ENCODE assay signal across 15 cellular contexts in the genomic region with DNA sequence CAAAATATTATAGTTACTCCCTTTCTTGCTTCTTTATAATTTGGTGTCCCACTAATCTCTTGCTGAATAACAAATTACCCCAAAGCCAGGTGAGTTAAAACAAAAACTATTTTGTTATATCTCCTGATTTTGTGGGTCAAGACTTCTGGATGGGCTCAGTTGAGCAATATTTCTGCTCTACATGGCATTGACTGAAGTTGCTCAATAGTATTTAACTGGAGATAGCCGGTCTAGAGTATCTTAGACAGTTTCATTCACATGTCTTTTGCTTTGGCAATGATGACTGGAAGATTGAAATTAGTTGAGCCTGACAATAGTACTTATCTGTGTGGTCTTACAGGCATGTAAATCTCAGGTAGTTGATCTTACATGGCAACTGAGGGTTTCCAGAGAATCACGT. TPM values are rescaled to one million over a fixed set of nuclear protein-coding genes. Genes with fewer than 3 reads are reported as not detected.
"Had no signal": no experiment of that assay in that cellular context is flagged by ENCODE, and none has a peak within 500 bp of the region (broad histone marks: within the 10 kb centered on the region; RNA-seq: fewer than 3 reads in every experiment).

No MANE protein-coding gene starts in this region.

- DNase-seq: effector CD4-positive, alpha-beta T cell; endodermal cell; erythroblast; foreskin keratinocyte; immature natural killer cell; left colon; natural killer cell; stimulated activated CD4-positive, alpha-beta T cell treated with anti-CD3 and anti-CD28 coated beads, Interleukin-2, amount 100 ng/mL, for 48 hours; stimulated activated naive CD4-positive, alpha-beta T cell treated with Interleukin-2 at 50 U/mL for 16 hours; trophoblast cell had no signal

- H3K36me3 ChIP-seq: right atrium auricular region had no signal

- H3K9me3 ChIP-seq: right atrium auricular region had no signal

- H3K27ac ChIP-seq: coronary artery, foreskin keratinocyte, right atrium auricular region had no signal

- H3K27me3 ChIP-seq: foreskin keratinocyte, right atrium auricular region had no signal

- H3K4me3 ChIP-seq: coronary artery, right atrium auricular region, smooth muscle cell had no signal

- ATAC-seq: foreskin keratinocyte, left colon, natural killer cell had no signal

- FAIRE-seq: endothelial cell of umbilical vein, keratinocyte had no signal

- H3K4me1 ChIP-seq: right atrium auricular region had no signal

RNA-seq across cellular contexts. Expression of a gene that starts 51.0 kb away (rescaled TPM):
- total RNA-seq: endodermal cell, endothelial cell of umbilical vein had no signal
- polyA plus RNA-seq: endothelial cell of umbilical vein, immature natural killer cell had no signal
